In genomic region chr6:37650071-37650481, GRCh38 we compare ENCODE assay signal across 18 cellular contexts. TPM values are rescaled to one million over a fixed set of nuclear protein-coding genes. Genes with fewer than 3 reads are reported as not detected.
DNase-seq lines count a peak whose midpoint lies in the region; ATAC-seq and TF ChIP-seq lines count a peak whose summit lies in the region.
"Had no signal": no experiment of that assay in that cellular context is flagged by ENCODE, and none has a peak within 500 bp of the region (broad histone marks: within the 10 kb centered on the region; RNA-seq: fewer than 3 reads in every experiment).

No MANE protein-coding gene starts in this region.

- no peak for TF ChIP-seq CTCF in activated CD8-positive, alpha-beta T cell treated with anti-CD3 and anti-CD28 coated beads for 36 hours (IDR thresholded peaks at IDR 0.05)
- TF ChIP-seq CTCF in epithelial cell of proximal tubule (conservative IDR thresholded peaks at IDR 0.05; ENCODE audit: low read depth, low read length) (peak; percentile 47), left lung (IDR thresholded peaks at IDR 0.05) (no peak), thyroid gland (IDR thresholded peaks at IDR 0.05) (peak in 3 of 6 experiments; percentile 23 to 44 (median 39))

- no peak for ATAC-seq in activated CD8-positive, alpha-beta T cell treated with anti-CD3 and anti-CD28 coated beads for 36 hours
- no peak for ATAC-seq in activated CD8-positive, alpha-beta T cell treated with anti-CD3 and anti-CD28 coated beads, Interleukin-2, amount 10 ng/mL, durations not matched to agents 7 days and 5 days
- peak; percentile 55 for ATAC-seq in left lung
- no peak for ATAC-seq in HG03520 (IDR thresholded peaks at IDR 0.05; ENCODE audit: unreplicated experiment)
- ATAC-seq: Panc1 had no signal

- intact Hi-C loops in activated CD8-positive, alpha-beta T cell treated with anti-CD3 and anti-CD28 coated beads for 36 hours (cut with micrococcal nuclease), result no loop called here
- intact Hi-C loops in left lung (cut with DNase I), result no loop called here
- intact Hi-C loops in thyroid gland (cut with DNase I), result no loop called here
- intact Hi-C loops in activated naive CD4-positive, alpha-beta T cell treated with anti-CD3 and anti-CD28 coated beads for 36 hours (cut with micrococcal nuclease), result no loop called here

- peaks cover 6% of the 10 kb centered on the region for H3K36me3 Mint-ChIP-seq in activated CD8-positive, alpha-beta T cell treated with anti-CD3 and anti-CD28 coated beads for 36 hours (ENCODE audit: low read depth)
- peaks cover 13% of the 10 kb centered on the region for H3K36me3 Mint-ChIP-seq in activated CD8-positive, alpha-beta T cell treated with anti-CD3 and anti-CD28 coated beads, Interleukin-2, amount 10 ng/mL, durations not matched to agents 7 days and 5 days (ENCODE audit: low read depth)
- no peaks in the 10 kb centered on the region for H3K36me3 Mint-ChIP-seq in activated naive CD4-positive, alpha-beta T cell treated with anti-CD3 and anti-CD28 coated beads for 36 hours (ENCODE audit: low read depth)

- POLR2A ChIA-PET in activated CD8-positive, alpha-beta T cell treated with anti-CD3 and anti-CD28 coated beads for 36 hours (lab: Charles Lee), result no interaction called here
- POLR2A ChIA-PET in activated CD8-positive, alpha-beta T cell treated with anti-CD3 and anti-CD28 coated beads, Interleukin-2, amount 10 ng/mL, durations not matched to agents 7 days and 5 days (lab: Charles Lee), result interaction anchor here (0.6 kb wide), 1 partner anchor 209 kb away, joined by 3 read pairs; no protein-coding TSS in a partner anchor

- no peak overlapping the region for H3K27ac ChIP-seq in left lung
- H3K27ac ChIP-seq in thyroid gland, result no peak overlapping the region
- H3K27ac ChIP-seq: epithelial cell of prostate, neutrophil, transverse colon had no signal

- no peak overlapping the region for H3K4me3 Mint-ChIP-seq in activated CD8-positive, alpha-beta T cell treated with anti-CD3 and anti-CD28 coated beads for 36 hours
- no peak overlapping the region for H3K4me3 Mint-ChIP-seq in activated CD8-positive, alpha-beta T cell treated with anti-CD3 and anti-CD28 coated beads, Interleukin-2, amount 10 ng/mL, durations not matched to agents 7 days and 5 days
- H3K4me3 Mint-ChIP-seq in activated naive CD4-positive, alpha-beta T cell treated with anti-CD3 and anti-CD28 coated beads for 36 hours, result no peak overlapping the region
- H3K4me3 Mint-ChIP-seq: brain had no signal

- H3K4me1 ChIP-seq in left lung, result peaks cover 0 to 6% of the 10 kb centered on the region in 2 donors
- peaks cover 17 to 18% of the 10 kb centered on the region in 2 donors for H3K4me1 ChIP-seq in thyroid gland

- peaks cover 25% of the 10 kb centered on the region for H3K27me3 Mint-ChIP-seq in activated CD8-positive, alpha-beta T cell treated with anti-CD3 and anti-CD28 coated beads for 36 hours
- peaks cover 41% of the 10 kb centered on the region for H3K27me3 Mint-ChIP-seq in activated CD8-positive, alpha-beta T cell treated with anti-CD3 and anti-CD28 coated beads, Interleukin-2, amount 10 ng/mL, durations not matched to agents 7 days and 5 days (ENCODE audit: low read depth)
- H3K27me3 Mint-ChIP-seq in activated naive CD4-positive, alpha-beta T cell treated with anti-CD3 and anti-CD28 coated beads for 36 hours (ENCODE audit: low read depth), result no peaks in the 10 kb centered on the region

- H3K9me3 ChIP-seq in left lung, result peaks cover 0 to 9% of the 10 kb centered on the region in 2 donors
- no peaks in the 10 kb centered on the region for H3K9me3 ChIP-seq in thyroid gland
- H3K9me3 ChIP-seq: neutrophil had no signal

- peak; percentile 18 for DNase-seq in activated CD8-positive, alpha-beta T cell treated with anti-CD3 and anti-CD28 coated beads for 36 hours
- no peak for DNase-seq in activated CD8-positive, alpha-beta T cell treated with anti-CD3 and anti-CD28 coated beads, Interleukin-2, amount 10 ng/mL, durations not matched to agents 7 days and 5 days
- DNase-seq in epithelial cell of proximal tubule (ENCODE audit: low read depth) (no peak), left lung (no peak), thyroid gland (peak; percentile 60 to 64), NCI-H774 (lab: John Stamatoyannopoulos, UW) (no peak)
- DNase-seq in activated naive CD4-positive, alpha-beta T cell treated with anti-CD3 and anti-CD28 coated beads for 36 hours, result no peak
- DNase-seq: activated CD4-positive, alpha-beta T cell treated with anti-CD3 and anti-CD28 coated beads, Interleukin-2, amount 50 U/mL, for 4 hours; activated gamma-delta T cell; COR-L47; hypothalamus; NCI-H1092; transverse colon had no signal

- TF ChIP-seq POLR2A in thyroid gland (IDR thresholded peaks at IDR 0.05), result no peak

- no peak overlapping the region for H3K27ac Mint-ChIP-seq in activated CD8-positive, alpha-beta T cell treated with anti-CD3 and anti-CD28 coated beads for 36 hours
- no peak overlapping the region for H3K27ac Mint-ChIP-seq in activated CD8-positive, alpha-beta T cell treated with anti-CD3 and anti-CD28 coated beads, Interleukin-2, amount 10 ng/mL, durations not matched to agents 7 days and 5 days
- H3K27ac Mint-ChIP-seq in activated naive CD4-positive, alpha-beta T cell treated with anti-CD3 and anti-CD28 coated beads for 36 hours, result no peak overlapping the region
- H3K27ac Mint-ChIP-seq: brain had no signal

- H3K4me3 ChIP-seq in epithelial cell of proximal tubule (ENCODE audit: low read depth, low read length), result no peak overlapping the region
- H3K4me3 ChIP-seq in left lung, result no peak overlapping the region
- no peak overlapping the region for H3K4me3 ChIP-seq in thyroid gland (replicated peaks in 1 of 3)
- H3K4me3 ChIP-seq: transverse colon had no signal

- peaks cover 12% of the 10 kb centered on the region for H3K4me1 Mint-ChIP-seq in activated CD8-positive, alpha-beta T cell treated with anti-CD3 and anti-CD28 coated beads for 36 hours (ENCODE audit: low read depth)
- H3K4me1 Mint-ChIP-seq in activated CD8-positive, alpha-beta T cell treated with anti-CD3 and anti-CD28 coated beads, Interleukin-2, amount 10 ng/mL, durations not matched to agents 7 days and 5 days (ENCODE audit: low read depth), result peaks cover 19% of the 10 kb centered on the region
- peaks cover 17% of the 10 kb centered on the region for H3K4me1 Mint-ChIP-seq in activated naive CD4-positive, alpha-beta T cell treated with anti-CD3 and anti-CD28 coated beads for 36 hours (ENCODE audit: low read depth)
- H3K4me1 Mint-ChIP-seq: brain had no signal

- WGBS in thyroid gland, 2 donors, result 30 to 47% methylated on average over 11 to 25 of the region's 32 CpGs

- H3K36me3 ChIP-seq in left lung, result no peaks in the 10 kb centered on the region
- H3K36me3 ChIP-seq in thyroid gland, result no peaks in the 10 kb centered on the region
- H3K36me3 ChIP-seq: neutrophil, transverse colon had no signal

- H3K27me3 ChIP-seq in left lung, result peaks cover 14 to 64% of the 10 kb centered on the region in 2 donors
- H3K27me3 ChIP-seq in thyroid gland, result no peaks in the 10 kb centered on the region

- CTCF ChIA-PET in activated CD8-positive, alpha-beta T cell treated with anti-CD3 and anti-CD28 coated beads for 36 hours (lab: Charles Lee), result interaction anchor here (0.7 to 1.2 kb wide), 2 partner anchors 10 to 42 kb away, joined by 3 read pairs; no protein-coding TSS in a partner anchor
- CTCF ChIA-PET in activated CD8-positive, alpha-beta T cell treated with anti-CD3 and anti-CD28 coated beads, Interleukin-2, amount 10 ng/mL, durations not matched to agents 7 days and 5 days (lab: Charles Lee), result interaction anchor here (1.0 to 1.1 kb wide), 2 partner anchors 11 to 13 kb away, joined by 3 read pairs; no protein-coding TSS in a partner anchor
- CTCF ChIA-PET in activated naive CD4-positive, alpha-beta T cell treated with anti-CD3 and anti-CD28 coated beads for 36 hours (lab: Charles Lee), result no interaction called here

- peaks cover 8% of the 10 kb centered on the region for H3K9me3 Mint-ChIP-seq in activated CD8-positive, alpha-beta T cell treated with anti-CD3 and anti-CD28 coated beads for 36 hours
- peaks cover 8% of the 10 kb centered on the region for H3K9me3 Mint-ChIP-seq in activated CD8-positive, alpha-beta T cell treated with anti-CD3 and anti-CD28 coated beads, Interleukin-2, amount 10 ng/mL, durations not matched to agents 7 days and 5 days (ENCODE audit: insufficient read depth)
- H3K9me3 Mint-ChIP-seq in activated naive CD4-positive, alpha-beta T cell treated with anti-CD3 and anti-CD28 coated beads for 36 hours, result peaks cover 1% of the 10 kb centered on the region

RNA-seq across cellular contexts. Expression of gene MDGA1, which starts 47.6 kb away (rescaled TPM):
- total RNA-seq in activated CD8-positive, alpha-beta T cell treated with anti-CD3 and anti-CD28 coated beads for 36 hours, result 1 to 10 TPM; 1.0 to 2.1 TPM
- 10 to 100 TPM in 1 of 2 experiments, 1 to 10 TPM in 1; 8.1 to 10.6 TPM for total RNA-seq in activated CD8-positive, alpha-beta T cell treated with anti-CD3 and anti-CD28 coated beads, Interleukin-2, amount 10 ng/mL, durations not matched to agents 7 days and 5 days
- total RNA-seq in epithelial cell of proximal tubule (0.58 and 1.2 TPM in 2 replicates), left lung (10 to 100 TPM in 1 of 2 donors, 1 to 10 TPM in 1; 1.4 to 11.5 TPM), thyroid gland (1 to 10 TPM in 3 of 4 donors, under 1 TPM in 1; 0.83 to 3.9 (median 1.6) TPM)
- total RNA-seq in activated naive CD4-positive, alpha-beta T cell treated with anti-CD3 and anti-CD28 coated beads for 36 hours, result 1 to 10 TPM; 2.8 to 3.6 TPM

Comparison
In these comparisons a context has a peak if more than half of its experiments do, and no peak if none do; other contexts are left out.
1. DNase-seq: peak in activated CD8-positive, alpha-beta T cell treated with anti-CD3 and anti-CD28 coated beads for 36 hours (single experiment) and thyroid gland (2 of 2); none in activated CD8-positive, alpha-beta T cell treated with anti-CD3 and anti-CD28 coated beads, Interleukin-2, amount 10 ng/mL, durations not matched to agents 7 days and 5 days (single experiment), epithelial cell of proximal tubule (single experiment), left lung (0 of 2), NCI-H774 (single experiment) and activated naive CD4-positive, alpha-beta T cell treated with anti-CD3 and anti-CD28 coated beads for 36 hours (single experiment).